Comparison of ENCODE assay signal across 24 cellular contexts in the genomic region with DNA sequence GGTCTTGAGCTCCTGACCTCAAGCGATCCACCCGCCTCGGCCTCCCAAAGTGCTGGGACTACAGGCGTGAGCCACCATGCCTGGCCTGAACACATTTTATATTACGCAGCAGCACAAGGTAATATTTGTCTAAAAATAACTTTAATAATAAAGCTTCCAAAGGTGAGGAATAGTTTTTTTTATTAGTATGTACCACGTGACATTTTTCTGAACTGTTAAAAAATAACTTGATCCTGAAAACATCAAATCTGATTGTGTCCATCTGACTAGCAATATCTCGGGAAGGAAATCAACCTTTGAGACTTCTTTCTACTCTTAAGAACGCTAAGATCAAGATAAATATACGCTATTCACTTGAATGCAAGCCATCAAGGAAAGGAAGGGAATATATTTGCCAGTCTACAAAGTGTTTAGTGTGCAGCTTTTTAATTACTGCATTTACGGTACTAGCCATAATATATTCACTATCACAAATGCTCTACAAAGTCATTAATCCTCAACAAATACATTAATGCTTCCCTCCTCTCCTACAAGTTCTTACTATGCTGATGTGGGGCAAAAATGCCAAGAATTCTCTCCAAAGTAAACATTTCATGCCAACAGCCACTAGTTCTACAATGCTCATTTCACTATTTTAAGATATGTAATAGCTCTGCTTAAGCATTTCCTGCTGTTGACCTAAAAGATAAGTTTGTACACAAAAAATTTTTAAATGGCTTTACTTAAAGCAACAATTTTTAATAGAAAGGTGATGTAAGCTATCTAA.
DNase-seq lines count a peak whose midpoint lies in the region; ATAC-seq, FAIRE-seq and TF ChIP-seq lines count a peak whose summit lies in the region.
"Had no signal": no experiment of that assay in that cellular context is flagged by ENCODE, and none has a peak within 500 bp of the region (broad histone marks: within the 10 kb centered on the region; RNA-seq: fewer than 3 reads in every experiment).

No MANE protein-coding gene starts in this region.

- H4K91ac ChIP-seq in mesenchymal stem cell (ENCODE audit: low read length): no peak overlapping the region

- H2AFZ ChIP-seq in mesenchymal stem cell (ENCODE audit: low read depth, low read length): no peak overlapping the region

- no peak overlapping the region for H2AK5ac ChIP-seq in mesenchymal stem cell (ENCODE audit: low read length, severe bottlenecking)

- no peaks in the 10 kb centered on the region for H3K9me3 ChIP-seq in mesenchymal stem cell (ENCODE audit: control insufficient read depth, low read length)
- H3K9me3 ChIP-seq: Caco-2, mucosa of descending colon, psoas muscle had no signal

- no peak overlapping the region for H3K4ac ChIP-seq in mesenchymal stem cell (ENCODE audit: low read depth in 1 of 2, low read length in 2 of 2)

- H2BK12ac ChIP-seq in mesenchymal stem cell (ENCODE audit: low read length in 2 of 2): no peak overlapping the region

- 79% methylated on average over 6 of the region's 10 CpGs for WGBS in mesenchymal stem cell

- H3K79me1 ChIP-seq in mesenchymal stem cell (replicated peaks; ENCODE audit: low read length, poor library complexity, severe bottlenecking): peaks cover 28% of the 10 kb centered on the region

- no peak overlapping the region for H2BK5ac ChIP-seq in mesenchymal stem cell (ENCODE audit: low read depth, low read length, poor library complexity, severe bottlenecking)

- no peak for TF ChIP-seq POLR2A in GM12892 (IDR thresholded peaks at IDR 0.05; ENCODE audit: low read depth, low read length)

- H3K36me3 ChIP-seq in mesenchymal stem cell (ENCODE audit: control insufficient read depth in 1 of 2, insufficient read depth in 2 of 2, low read depth in 1 of 2, low read length in 2 of 2): no peaks in the 10 kb centered on the region

- CTCF ChIA-PET in RWPE1 (lab: Yijun Ruan, JAX): no interaction called here

- peak overlapping the region; percentile 43 for H3K27ac ChIP-seq in RWPE1
- no peak overlapping the region for H3K27ac ChIP-seq in mesenchymal stem cell (ENCODE audit: low read length, poor library complexity, severe bottlenecking)
- H3K27ac ChIP-seq: HL-60, psoas muscle had no signal

- FAIRE-seq in GM12892 (lab: Jason Lieb, UNC): no peak
- FAIRE-seq: RCC 7860 had no signal

- peaks cover 3% of the 10 kb centered on the region for H3K4me1 ChIP-seq in mesenchymal stem cell (ENCODE audit: control insufficient read depth, insufficient read depth, low read depth, low read length)
- H3K4me1 ChIP-seq: psoas muscle had no signal

- no peaks in the 10 kb centered on the region for H3K27me3 ChIP-seq in mesenchymal stem cell (ENCODE audit: control insufficient read depth in 1 of 2, insufficient read depth in 1 of 2, low read length in 2 of 2)

- H2BK120ac ChIP-seq in mesenchymal stem cell (ENCODE audit: low read depth, low read length): no peak overlapping the region

- no peak overlapping the region for H4K8ac ChIP-seq in mesenchymal stem cell (ENCODE audit: low read length)

- no peak overlapping the region for H2BK15ac ChIP-seq in mesenchymal stem cell (ENCODE audit: low read depth, poor library complexity, severe bottlenecking)

- no peak for ATAC-seq in HG02642 (IDR thresholded peaks at IDR 0.05; ENCODE audit: poor library complexity, unreplicated experiment)
- ATAC-seq: esophagus mucosa; left colon; mucosa of descending colon; psoas muscle; stimulated activated naive CD8-positive, alpha-beta T cell treated with anti-CD3 and anti-CD28 coated beads, Interleukin-15, amount 100 ng/mL, for 72 hours had no signal

- H3K18ac ChIP-seq in mesenchymal stem cell (ENCODE audit: low read depth in 1 of 2, low read length in 2 of 2): peak overlapping the region in 1 of 2 experiments; percentile 65

- no peak overlapping the region for H3K9ac ChIP-seq in mesenchymal stem cell (ENCODE audit: low read length)

- POLR2A ChIA-PET in RWPE1 (lab: Yijun Ruan, JAX; ENCODE audit: low non-redundant PET): no interaction called here

- no peak overlapping the region for H3K4me2 ChIP-seq in mesenchymal stem cell (ENCODE audit: low read length, poor library complexity, severe bottlenecking)

- no peak overlapping the region for H3K23ac ChIP-seq in mesenchymal stem cell (ENCODE audit: low read length in 2 of 2)

- TF ChIP-seq CTCF in AG10803 (conservative IDR thresholded peaks at IDR 0.05; ENCODE audit: low read length): no peak
- TF ChIP-seq CTCF in RWPE1 (conservative IDR thresholded peaks at IDR 0.05; ENCODE audit: low read depth): no peak

- H3K14ac ChIP-seq in mesenchymal stem cell (ENCODE audit: low read length in 2 of 2): no peak overlapping the region

- DNase-seq in AG10803 (ENCODE audit: low read depth) (peak; percentile 43), RWPE1 (ENCODE audit: low spot score) (no peak), dedifferentiated amniotic fluid mesenchymal stem cell (ENCODE audit: extremely low spot score) (peak; percentile 59), mesenchymal stem cell (peak; percentile 30), GM12892 (ENCODE audit: insufficient read length) (no peak), mesenteric fat pad (ENCODE audit: low spot score) (no peak), middle frontal gyrus (ENCODE audit: extremely low spot score, low spot score) (no peak)
- DNase-seq: 8988T; activated CD4-positive, alpha-beta memory T cell treated with anti-CD3 and anti-CD28 coated beads, Interleukin-2, amount 10 ng/mL, durations not matched to agents 7 days and 5 days; activated gamma-delta T cell treated with Interleukin-2 at 50 U/mL for 16 hours; activated T-cell treated with anti-CD3 and anti-CD28 coated beads for 4 hours; Caco-2; effector CD4-positive, alpha-beta T cell; left colon; MM.1S; mucosa of descending colon; psoas muscle; stimulated activated CD4-positive, alpha-beta T cell treated with anti-CD3 and anti-CD28 coated beads, Interleukin-4, amount 100 ng/mL, for 24 hours; stimulated activated naive CD8-positive, alpha-beta T cell treated with anti-CD3 and anti-CD28 coated beads, Interleukin-15, amount 100 ng/mL, for 72 hours; T-helper 9 cell had no signal

- H3K4me3 ChIP-seq in AG10803 (ENCODE audit: low read length): no peak overlapping the region
- no peak overlapping the region for H3K4me3 ChIP-seq in mesenchymal stem cell (ENCODE audit: insufficient read depth in 1 of 2, low read depth in 1 of 2, low read length in 2 of 2)
- H3K4me3 ChIP-seq: mucosa of descending colon, psoas muscle had no signal

Comparison
In these comparisons a context has a peak if more than half of its experiments do, and no peak if none do; other contexts are left out.
1. DNase-seq: peak in AG10803 (single experiment), dedifferentiated amniotic fluid mesenchymal stem cell (single experiment) and mesenchymal stem cell (single experiment); none in RWPE1 (single experiment), GM12892 (single experiment), mesenteric fat pad (single experiment) and middle frontal gyrus (single experiment).